19 cellular contexts compared by ENCODE assay signal in genomic region chr3:80408322-80408721, GRCh38.
"Had no signal": no experiment of that assay in that cellular context is flagged by ENCODE, and none has a peak within 500 bp of the region (broad histone marks: within the 10 kb centered on the region; RNA-seq: fewer than 3 reads in every experiment).

No MANE protein-coding gene starts in this region.

- H3K4me1 ChIP-seq: heart right ventricle, left ventricle myocardium inferior, lower lobe of right lung, pancreas, prostate gland, right lobe of liver, suprapubic skin, thyroid gland had no signal

- H3K4me3 ChIP-seq: coronary artery, dorsolateral prefrontal cortex, heart right ventricle, left ventricle myocardium inferior, lower lobe of right lung, pancreas, prostate gland, right lobe of liver, suprapubic skin, thyroid gland had no signal

- H3K27me3 ChIP-seq: dorsolateral prefrontal cortex, heart right ventricle, pancreas, right lobe of liver, suprapubic skin, thyroid gland had no signal

- H3K27ac ChIP-seq: coronary artery, dorsolateral prefrontal cortex, heart right ventricle, left ventricle myocardium inferior, lower lobe of right lung, pancreas, prostate gland, right lobe of liver, suprapubic skin, thyroid gland had no signal

- H3K36me3 ChIP-seq: heart right ventricle, left ventricle myocardium inferior, lower lobe of right lung, pancreas, prostate gland, right lobe of liver, suprapubic skin, thyroid gland had no signal

- ATAC-seq: heart right ventricle; lower lobe of right lung; natural killer cell; pancreas; right lobe of liver; stimulated activated effector memory CD8-positive, alpha-beta T cell treated with anti-CD3 and anti-CD28 coated beads, Interleukin-12 subunit alpha, Interleukin-12 subunit beta, amount 100 ng/mL, for 72 hours; stimulated activated naive CD8-positive, alpha-beta T cell treated with anti-CD3 and anti-CD28 coated beads, Interleukin-15, Interleukin-2, amounts not matched to agents 100 U/mL and 50 U/mL, for 24 hours had no signal

- DNase-seq: dorsolateral prefrontal cortex; effector CD8-positive, alpha-beta T cell; foreskin melanocyte; heart right ventricle; hypothalamus; left ventricle myocardium inferior; lower lobe of right lung; natural killer cell; occipital lobe; pancreas; right lobe of liver; stimulated activated CD4-positive, alpha-beta T cell treated with anti-CD3 and anti-CD28 coated beads, Interleukin-4, amount 100 ng/mL, for 1 hour; stimulated activated CD8-positive, alpha-beta memory T cell treated with anti-CD3 and anti-CD28 coated beads, Interleukin-4, amount 100 ng/mL, for 48 hours; stimulated activated naive CD8-positive, alpha-beta T cell treated with anti-CD3 and anti-CD28 coated beads, Interleukin-15, Interleukin-2, amounts not matched to agents 100 U/mL and 50 U/mL, for 24 hours; thyroid gland had no signal

- H3K9me3 ChIP-seq: heart right ventricle, left ventricle myocardium inferior, lower lobe of right lung, pancreas, prostate gland, right lobe of liver, suprapubic skin, thyroid gland had no signal
